8 cellular contexts compared by ENCODE assay signal in genomic region chr2:226835796-226836547, GRCh38. TPM values are rescaled to one million over a fixed set of nuclear protein-coding genes. Genes with fewer than 3 reads are reported as not detected.
A peak's percentile ranks its signal among the peaks of the same experiment; 100 is the strongest.
DNase-seq lines count a peak whose midpoint lies in the region; ATAC-seq, FAIRE-seq and TF ChIP-seq lines count a peak whose summit lies in the region.

Gene RHBDD1 (plus strand): TSS chr2:226836054. CDS start chr2:226864694, 28,640 bp downstream.

- H3K36me3 ChIP-seq in breast epithelium, result no peaks in the 10 kb centered on the region

- H3K27me3 ChIP-seq in breast epithelium, result no peaks in the 10 kb centered on the region

- no peak for TF ChIP-seq POLR2A in breast epithelium (IDR thresholded peaks at IDR 0.05)

- TF ChIP-seq CTCF in VCaP (conservative IDR thresholded peaks at IDR 0.05) (no peak), breast epithelium (IDR thresholded peaks at IDR 0.05) (no peak)

- DNase-seq in NCI-H2171 treated with DMSO at 0.1 percent for 48 hours (lab: John Stamatoyannopoulos, UW) (peak; percentile 81), breast epithelium (ENCODE audit: low spot score in 2 of 2) (peak; percentile 86 to 91)

- peaks cover 0 to 8% of the 10 kb centered on the region in 2 donors for H3K4me1 ChIP-seq in breast epithelium

- ATAC-seq in GM18858 (IDR thresholded peaks at IDR 0.05; ENCODE audit: unreplicated experiment) (peak; percentile 88), HG03095 (IDR thresholded peaks at IDR 0.05; ENCODE audit: unreplicated experiment) (peak; percentile 80)

- H3K27ac ChIP-seq in VCaP (peak within 1 kb of the TSS; percentile 94), breast epithelium (peak within 1 kb of the TSS; percentile 99), skin epidermis (peak within 1 kb of the TSS; percentile 86 to 99 (median 98))

- H3K9me3 ChIP-seq in breast epithelium (no peaks in the 10 kb centered on the region), iPS-18c (ENCODE audit: control insufficient read depth, insufficient read depth, low read length) (no peaks in the 10 kb centered on the region)

- H3K4me3 ChIP-seq in breast epithelium (peak within 1 kb of the TSS; percentile 81 to 86 (median 85)), iPS-18c (ENCODE audit: insufficient read depth, low read depth, low read length) (peak within 1 kb of the TSS; percentile 75), skin epidermis (peak within 1 kb of the TSS; percentile 58 to 84 (median 72))

- FAIRE-seq in A204.1 (lab: Jason Lieb, UNC), result peak; percentile 61

- intact Hi-C loops in breast epithelium (cut with DNase I; ENCODE audit: low total_unique reads), result no loop called here

RNA-seq across cellular contexts. Expression of gene RHBDD1, which starts in this region (rescaled TPM):
- 10 to 100 TPM; 17.9 to 46.2 (median 20.0) TPM for total RNA-seq in breast epithelium

Comparison
In these comparisons a context has a peak if more than half of its experiments do, and no peak if none do; other contexts are left out.
1. Peak in every context shown above with its lines: DNase-seq, ATAC-seq, H3K4me3 ChIP-seq and H3K27ac ChIP-seq.